8 cellular contexts compared by ENCODE assay signal in the genomic region with DNA sequence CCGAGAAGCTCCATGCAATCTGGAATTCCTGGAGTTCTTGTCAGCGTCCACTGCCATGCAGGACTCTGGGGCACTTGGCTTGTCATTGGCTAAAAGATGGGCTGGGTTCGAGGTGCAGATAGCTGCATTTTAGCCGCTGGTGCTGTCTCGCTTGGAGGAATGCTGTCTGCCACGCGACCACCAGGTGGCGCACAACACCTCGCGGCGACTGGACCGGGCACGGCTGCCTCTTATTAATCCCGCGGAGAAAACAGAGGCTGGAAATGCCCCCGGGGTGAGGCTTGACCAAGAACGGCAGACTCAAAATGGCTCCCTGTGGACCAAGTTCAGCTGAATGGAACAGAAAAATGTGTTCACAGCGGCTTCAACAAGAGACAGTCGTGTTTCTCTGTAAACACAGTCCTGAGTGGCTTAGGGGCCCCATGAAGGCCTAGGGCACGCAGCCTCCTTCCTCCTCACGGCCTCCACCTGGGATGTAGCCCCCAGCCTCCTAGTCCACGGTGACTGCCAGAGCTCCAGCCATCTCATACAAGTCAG. TPM values are rescaled to one million over a fixed set of nuclear protein-coding genes. Genes with fewer than 3 reads are reported as not detected.
DNase-seq lines count a peak whose midpoint lies in the region; ATAC-seq, FAIRE-seq and TF ChIP-seq lines count a peak whose summit lies in the region.

No MANE protein-coding gene starts in this region.

- peaks cover 0 to 46% (median 2%) of the 10 kb centered on the region in 4 donors for H3K27me3 ChIP-seq in esophagus squamous epithelium

- intact Hi-C loops in esophagus squamous epithelium (cut with DNase I) (loop anchor here (5.0 to 10.0 kb wide), 2 partner anchors 89 to 206 kb away; no protein-coding TSS in a partner anchor), natural killer cell (cut with micrococcal nuclease) (loop anchor here (1.0 to 2.0 kb wide), 3 partner anchors 90 to 274 kb away; no protein-coding TSS in a partner anchor)

- peak overlapping the region in 1 of 4 donors; percentile 16 for H3K27ac ChIP-seq in esophagus squamous epithelium

- no peaks in the 10 kb centered on the region for H3K9me3 Mint-ChIP-seq in natural killer cell

- peak; percentile 81 for FAIRE-seq in GM18507 (lab: Jason Lieb, UNC)

- H3K4me1 Mint-ChIP-seq in natural killer cell, result peaks cover 0 to 8% of the 10 kb centered on the region in 2 donors

- no peak overlapping the region for H3K27ac Mint-ChIP-seq in natural killer cell

- peaks cover 6 to 30% (median 6%) of the 10 kb centered on the region in 3 donors for H3K4me1 ChIP-seq in esophagus squamous epithelium

- no peak overlapping the region for H3K4me3 Mint-ChIP-seq in natural killer cell

- peak; percentile 78 to 94 (median 84) for ATAC-seq in natural killer cell

- TF ChIP-seq CTCF in esophagus squamous epithelium (IDR thresholded peaks at IDR 0.05), result peak; percentile 81 to 97 (median 91)
- TF ChIP-seq CTCF in natural killer cell (IDR thresholded peaks at IDR 0.05), result peak; percentile 95

- H3K27me3 Mint-ChIP-seq in natural killer cell (ENCODE audit: low read depth in 2 of 2), result peaks cover 63 to 84% of the 10 kb centered on the region in 2 donors

- 3 to 11% methylated on average over 12 to 21 of the region's 22 CpGs for WGBS in esophagus squamous epithelium, 2 donors

- H3K36me3 Mint-ChIP-seq in natural killer cell, result no peaks in the 10 kb centered on the region

- H3K9me3 ChIP-seq in esophagus squamous epithelium, result peaks cover 0 to 5% (median 3%) of the 10 kb centered on the region in 3 donors

- TF ChIP-seq POLR2A in esophagus squamous epithelium (IDR thresholded peaks at IDR 0.05), result no peak

- no peak overlapping the region for H3K4me3 ChIP-seq in esophagus squamous epithelium

- H3K36me3 ChIP-seq in esophagus squamous epithelium, result no peaks in the 10 kb centered on the region

- DNase-seq in AG08395 (ENCODE audit: low spot score) (peak; percentile 78), GM18507 (ENCODE audit: extremely low spot score, insufficient read length, low read depth) (peak; percentile 60), HK-2 (ENCODE audit: unreplicated experiment) (peak; percentile 76), OCI-M1 (lab: John Stamatoyannopoulos, UW) (peak; percentile 76), esophagus squamous epithelium (lab: John Stamatoyannopoulos, UW) (no peak), natural killer cell (peak; percentile 77)
- DNase-seq in activated T-cell treated with anti-CD3 and anti-CD28 coated beads, Interleukin-2, amount 50 U/mL, for 1 hour, result peak; percentile 82
- peak; percentile 16 to 81 (median 64) for DNase-seq in stimulated activated naive CD4-positive, alpha-beta T cell (lab: John Stamatoyannopoulos, UW)

RNA-seq across cellular contexts. Expression of a gene that starts 46.2 kb away (rescaled TPM):
- total RNA-seq in esophagus squamous epithelium, result 1 to 10 TPM in 2 of 4 donors, under 1 TPM in 2; 0.26 to 4.4 (median 1.4) TPM
- total RNA-seq in natural killer cell, result not detected
